ENCODE assay signal across 8 cellular contexts in the genomic region with DNA sequence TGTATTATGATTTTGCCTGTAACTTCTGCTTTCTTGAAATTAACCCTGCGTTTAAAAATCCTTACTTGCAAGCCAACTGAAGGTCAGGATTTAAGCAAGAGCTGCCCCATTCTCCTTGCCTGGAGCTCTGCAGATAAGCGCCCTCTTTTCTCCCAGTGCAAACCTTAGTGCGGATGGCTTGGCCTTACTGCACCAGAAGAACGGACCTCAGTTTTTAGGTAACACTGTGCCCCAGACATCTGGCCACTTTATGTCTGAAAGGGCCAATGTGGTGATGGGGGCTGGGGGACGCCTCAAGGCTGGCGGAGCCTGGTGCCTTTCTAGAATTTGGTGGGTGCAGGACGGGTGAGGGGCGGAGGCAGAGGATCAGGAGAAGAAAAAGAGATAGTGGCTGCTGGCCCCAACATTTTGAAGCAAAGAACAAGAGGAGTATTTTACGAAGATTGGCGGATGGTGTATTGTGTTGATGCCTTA. TPM values are rescaled to one million over a fixed set of nuclear protein-coding genes. Genes with fewer than 3 reads are reported as not detected.
DNase-seq lines count a peak whose midpoint lies in the region; ATAC-seq lines count a peak whose summit lies in the region.

No MANE protein-coding gene starts in this region.

- no peaks in the 10 kb centered on the region for H3K36me3 Mint-ChIP-seq in CD4-positive, CD25-positive, alpha-beta regulatory T cell
- H3K36me3 Mint-ChIP-seq in IgD-negative memory B cell, result peaks cover 2% of the 10 kb centered on the region
- H3K36me3 Mint-ChIP-seq in activated naive CD8-positive, alpha-beta T cell treated with anti-CD3 and anti-CD28 coated beads, Interleukin-2, amount 50 U/mL, for 24 hours (ENCODE audit: low read depth), result no peaks in the 10 kb centered on the region

- no peak overlapping the region for H3K4me3 ChIP-seq in CD4-positive, CD25-positive, alpha-beta regulatory T cell (ENCODE audit: low read depth, low read length)
- peak overlapping the region; percentile 18 to 40 for H3K4me3 ChIP-seq in mucosa of rectum (ENCODE audit: low read length in 2 of 2)

- peak overlapping the region; percentile 74 to 97 (median 82) for H3K4me3 Mint-ChIP-seq in CD4-positive, CD25-positive, alpha-beta regulatory T cell
- H3K4me3 Mint-ChIP-seq in IgD-negative memory B cell, result peak overlapping the region; percentile 74 to 86 (median 81)
- peak overlapping the region; percentile 46 for H3K4me3 Mint-ChIP-seq in activated naive CD8-positive, alpha-beta T cell treated with anti-CD3 and anti-CD28 coated beads, Interleukin-2, amount 50 U/mL, for 24 hours

- H3K4me1 Mint-ChIP-seq in CD4-positive, CD25-positive, alpha-beta regulatory T cell, result peaks cover 3 to 29% (median 20%) of the 10 kb centered on the region in 4 donors
- H3K4me1 Mint-ChIP-seq in IgD-negative memory B cell, result peaks cover 12 to 27% (median 18%) of the 10 kb centered on the region in 3 donors
- H3K4me1 Mint-ChIP-seq in activated naive CD8-positive, alpha-beta T cell treated with anti-CD3 and anti-CD28 coated beads, Interleukin-2, amount 50 U/mL, for 24 hours, result peaks cover 41% of the 10 kb centered on the region

- peaks cover 56% of the 10 kb centered on the region for H3K27me3 Mint-ChIP-seq in CD4-positive, CD25-positive, alpha-beta regulatory T cell
- H3K27me3 Mint-ChIP-seq in IgD-negative memory B cell, result peaks cover 39% of the 10 kb centered on the region
- peaks cover 73% of the 10 kb centered on the region for H3K27me3 Mint-ChIP-seq in activated naive CD8-positive, alpha-beta T cell treated with anti-CD3 and anti-CD28 coated beads, Interleukin-2, amount 50 U/mL, for 24 hours

- peaks cover 0 to 4% (median 0%) of the 10 kb centered on the region in 7 donors for H3K9me3 Mint-ChIP-seq in CD4-positive, CD25-positive, alpha-beta regulatory T cell
- H3K9me3 Mint-ChIP-seq in IgD-negative memory B cell, result no peaks in the 10 kb centered on the region
- H3K9me3 Mint-ChIP-seq in activated naive CD8-positive, alpha-beta T cell treated with anti-CD3 and anti-CD28 coated beads, Interleukin-2, amount 50 U/mL, for 24 hours, result no peaks in the 10 kb centered on the region

- H3K9me3 ChIP-seq in CD4-positive, CD25-positive, alpha-beta regulatory T cell (ENCODE audit: control insufficient read depth in 2 of 2, low read length in 2 of 2), result no peaks in the 10 kb centered on the region
- H3K9me3 ChIP-seq in mucosa of rectum (ENCODE audit: control insufficient read depth in 2 of 2, low read length in 2 of 2), result no peaks in the 10 kb centered on the region

- no peaks in the 10 kb centered on the region for H3K36me3 ChIP-seq in CD4-positive, CD25-positive, alpha-beta regulatory T cell (ENCODE audit: control insufficient read depth, insufficient read depth, low read length)
- H3K36me3 ChIP-seq in mucosa of rectum (ENCODE audit: control insufficient read depth in 2 of 2, insufficient read depth in 2 of 2, low read length in 2 of 2), result no peaks in the 10 kb centered on the region

- peak overlapping the region in 1 of 3 donors; percentile 83 for H3K27ac Mint-ChIP-seq in CD4-positive, CD25-positive, alpha-beta regulatory T cell
- H3K27ac Mint-ChIP-seq in IgD-negative memory B cell, result peak overlapping the region in 2 of 3 donors; percentile 14 to 68
- H3K27ac Mint-ChIP-seq in activated naive CD8-positive, alpha-beta T cell treated with anti-CD3 and anti-CD28 coated beads, Interleukin-2, amount 50 U/mL, for 24 hours, result no peak overlapping the region

- no peak overlapping the region for H3K27ac ChIP-seq in CD4-positive, CD25-positive, alpha-beta regulatory T cell (ENCODE audit: insufficient read depth, low read length, poor library complexity, severe bottlenecking)
- peak overlapping the region; percentile 18 to 51 for H3K27ac ChIP-seq in mucosa of rectum (ENCODE audit: low read depth in 2 of 2, low read length in 2 of 2)

- DNase-seq in CD4-positive, CD25-positive, alpha-beta regulatory T cell, result no peak
- no peak for DNase-seq in activated naive CD8-positive, alpha-beta T cell treated with anti-CD3 and anti-CD28 coated beads, Interleukin-2, amount 50 U/mL, for 24 hours
- DNase-seq in NCI-H2196 treated with DMSO at 0.1 percent for 48 hours (lab: John Stamatoyannopoulos, UW; ENCODE audit: unreplicated experiment) (no peak), NCI-H2171 (lab: John Stamatoyannopoulos, UW) (no peak), NCI-H1436 treated with DMSO at 0.1 percent for 48 hours (lab: John Stamatoyannopoulos, UW) (no peak)

- peak overlapping the region in 1 of 2 donors; percentile 39 for H3K9ac ChIP-seq in mucosa of rectum (ENCODE audit: low read depth in 1 of 2, low read length in 2 of 2)

- H3K27me3 ChIP-seq in CD4-positive, CD25-positive, alpha-beta regulatory T cell (ENCODE audit: control insufficient read depth, insufficient read depth, low read length), result peaks cover 49% of the 10 kb centered on the region
- H3K27me3 ChIP-seq in mucosa of rectum (ENCODE audit: control insufficient read depth in 2 of 2, insufficient read depth in 2 of 2, low read length in 2 of 2), result peaks cover 4 to 14% of the 10 kb centered on the region in 2 donors

- peaks cover 19% of the 10 kb centered on the region for H3K4me1 ChIP-seq in CD4-positive, CD25-positive, alpha-beta regulatory T cell (ENCODE audit: control insufficient read depth, insufficient read depth, low read length, poor library complexity, severe bottlenecking)
- peaks cover 17 to 40% of the 10 kb centered on the region in 2 donors for H3K4me1 ChIP-seq in mucosa of rectum (ENCODE audit: control insufficient read depth in 2 of 2, insufficient read depth in 2 of 2, low read length in 2 of 2)

- ATAC-seq in CD4-positive, CD25-positive, alpha-beta regulatory T cell (ENCODE audit: low read depth in 2 of 2), result no peak
- ATAC-seq in activated naive CD8-positive, alpha-beta T cell treated with anti-CD3 and anti-CD28 coated beads, Interleukin-2, amount 50 U/mL, for 24 hours, result no peak
- no peak for ATAC-seq in HG03520 (IDR thresholded peaks at IDR 0.05; ENCODE audit: unreplicated experiment)

RNA-seq across cellular contexts. Expression of a gene that starts 0.7 kb away (rescaled TPM):
- 2.2 TPM for total RNA-seq in CD4-positive, CD25-positive, alpha-beta regulatory T cell
- 1 to 10 TPM in 3 of 4 donors, under 1 TPM in 1; 0.93 to 3.6 (median 1.6) TPM for polyA plus RNA-seq in CD4-positive, CD25-positive, alpha-beta regulatory T cell
- polyA plus RNA-seq in IgD-negative memory B cell, result not detected
